In genomic region chr17:33927732-33928133, GRCh38 we compare ENCODE assay signal across 1 cellular context.
TF ChIP-seq lines count a peak whose summit lies in the region.

No MANE protein-coding gene starts in this region.

TF ChIP-seq in HEK293, 187 proteins besides CTCF, POLR2A, EP300 and RAD21 (continued from another document):
- TF ChIP-seq PRDM10 (tag by site-specific recombination; IDR thresholded peaks at IDR 0.05): 0 out of 2 replicates have a peak, but pooled peaks have one; percentile 20
- no peak for TF ChIP-seq ZNF433 (tag by site-specific recombination; IDR thresholded peaks at IDR 0.05; ENCODE audit: low read depth)
- TF ChIP-seq TSHZ1 (tag by site-specific recombination; IDR thresholded peaks at IDR 0.05; ENCODE audit: borderline replicate concordance): 0 out of 2 replicates have a peak, but pooled peaks have one; percentile 38
- peak; percentile 67 for TF ChIP-seq ZNF366 (tag by site-specific recombination; conservative IDR thresholded peaks at IDR 0.05)
- TF ChIP-seq ZNF114 (tag by site-specific recombination; IDR thresholded peaks at IDR 0.05): no peak
- peak; percentile 86 for TF ChIP-seq ZNF184 (tag by site-specific recombination; IDR thresholded peaks at IDR 0.05)
- peak; percentile 69; the same call in 1 of the 2 replicates for TF ChIP-seq ZBTB21 (tag by site-specific recombination; IDR thresholded peaks at IDR 0.05)
- TF ChIP-seq ZNF600 (tag by site-specific recombination; IDR thresholded peaks at IDR 0.05): peak; percentile 60
- TF ChIP-seq ZNF624 (tag by site-specific recombination; IDR thresholded peaks at IDR 0.05): no peak
- peak; percentile 49; the same call in 1 of the 2 replicates for TF ChIP-seq OSR2 (tag by site-specific recombination; IDR thresholded peaks at IDR 0.05)
- TF ChIP-seq INSM2 (tag by site-specific recombination; IDR thresholded peaks at IDR 0.05): peak; percentile 61; the same call in 1 of the 2 replicates
- 0 out of 2 replicates have a peak, but pooled peaks have one; percentile 29 for TF ChIP-seq GFI1B (tag by site-specific recombination; IDR thresholded peaks at IDR 0.05)
- TF ChIP-seq ZNF629 (tag by site-specific recombination; IDR thresholded peaks at IDR 0.05): peak; percentile 81
